ENCODE assay signal across 1 cellular context in the genomic region with DNA sequence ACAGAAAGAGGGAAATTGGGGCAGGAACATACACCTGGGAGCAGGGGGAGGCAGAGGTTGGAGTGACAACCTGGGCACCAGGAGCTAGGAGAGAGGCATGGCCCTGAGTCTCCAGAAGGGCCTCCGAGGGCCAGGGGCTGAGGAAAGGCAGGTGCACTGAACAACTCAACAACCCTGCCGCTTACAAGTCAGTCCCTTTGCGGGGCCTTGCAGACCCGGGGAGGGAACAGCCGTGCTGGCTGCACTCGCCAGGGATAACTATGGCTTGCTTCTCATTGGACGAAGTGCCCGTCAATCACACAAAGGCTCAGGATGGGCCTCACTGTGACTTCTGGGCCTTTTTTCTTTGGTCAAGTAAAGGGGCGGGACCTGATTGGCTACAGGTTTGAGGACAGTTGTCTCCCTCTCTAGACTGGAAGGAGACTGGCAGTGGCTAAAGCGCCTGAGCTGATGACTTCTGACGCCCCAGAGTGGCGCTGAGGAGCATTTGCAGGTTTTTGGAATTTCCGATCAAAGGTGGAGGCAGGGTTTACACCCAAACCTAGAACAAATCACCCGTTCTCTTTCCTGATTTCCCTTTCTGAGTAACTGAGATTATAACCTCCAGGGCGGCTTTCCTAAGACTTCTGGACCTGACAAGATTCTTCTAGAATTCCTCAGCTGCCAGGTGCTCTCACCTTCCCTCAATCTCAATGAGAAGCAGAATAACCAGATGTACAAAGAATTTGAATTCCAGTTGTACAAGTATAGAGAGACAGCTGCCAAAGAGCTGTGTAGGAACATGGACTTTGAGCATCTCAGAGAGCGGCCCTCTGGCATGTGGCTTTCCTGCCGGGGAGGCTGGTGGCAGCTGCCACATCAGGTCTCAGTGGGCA.
TF ChIP-seq lines count a peak whose summit lies in the region.

No MANE protein-coding gene starts in this region.

TF ChIP-seq in HepG2, 621 proteins besides CTCF, POLR2A, EP300 and RAD21 (continued from another document):
- TF ChIP-seq MYC (CRISPR knock-in tag; IDR thresholded peaks at IDR 0.05; ENCODE audit: borderline replicate concordance) = peak; percentile 34; the same call in 1 of the 2 replicates
- TF ChIP-seq ZNF292 (CRISPR knock-in tag; IDR thresholded peaks at IDR 0.05; ENCODE audit: borderline replicate concordance, low read depth) = peak; percentile 45; the same call in 1 of the 2 replicates
- TF ChIP-seq, protein P1, sequence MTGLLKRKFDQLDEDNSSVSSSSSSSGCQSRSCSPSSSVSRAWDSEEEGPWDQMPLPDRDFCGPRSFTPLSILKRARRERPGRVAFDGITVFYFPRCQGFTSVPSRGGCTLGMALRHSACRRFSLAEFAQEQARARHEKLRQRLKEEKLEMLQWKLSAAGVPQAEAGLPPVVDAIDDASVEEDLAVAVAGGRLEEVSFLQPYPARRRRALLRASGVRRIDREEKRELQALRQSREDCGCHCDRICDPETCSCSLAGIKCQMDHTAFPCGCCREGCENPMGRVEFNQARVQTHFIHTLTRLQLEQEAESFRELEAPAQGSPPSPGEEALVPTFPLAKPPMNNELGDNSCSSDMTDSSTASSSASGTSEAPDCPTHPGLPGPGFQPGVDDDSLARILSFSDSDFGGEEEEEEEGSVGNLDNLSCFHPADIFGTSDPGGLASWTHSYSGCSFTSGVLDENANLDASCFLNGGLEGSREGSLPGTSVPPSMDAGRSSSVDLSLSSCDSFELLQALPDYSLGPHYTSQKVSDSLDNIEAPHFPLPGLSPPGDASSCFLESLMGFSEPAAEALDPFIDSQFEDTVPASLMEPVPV (CRISPR knock-in tag; IDR thresholded peaks at IDR 0.05) = peak; percentile 76; the same call in 1 of the 2 replicates
- peak; percentile 55; the same call in 1 of the 2 replicates for TF ChIP-seq ATF1 (CRISPR knock-in tag; IDR thresholded peaks at IDR 0.05)
- no peak for TF ChIP-seq CENPX (CRISPR knock-in tag; IDR thresholded peaks at IDR 0.05)
- 0 out of 2 replicates have a peak, but pooled peaks have one; percentile 1 for TF ChIP-seq ZNF232 (CRISPR knock-in tag; IDR thresholded peaks at IDR 0.05; ENCODE audit: borderline replicate concordance)
- TF ChIP-seq, protein P2, sequence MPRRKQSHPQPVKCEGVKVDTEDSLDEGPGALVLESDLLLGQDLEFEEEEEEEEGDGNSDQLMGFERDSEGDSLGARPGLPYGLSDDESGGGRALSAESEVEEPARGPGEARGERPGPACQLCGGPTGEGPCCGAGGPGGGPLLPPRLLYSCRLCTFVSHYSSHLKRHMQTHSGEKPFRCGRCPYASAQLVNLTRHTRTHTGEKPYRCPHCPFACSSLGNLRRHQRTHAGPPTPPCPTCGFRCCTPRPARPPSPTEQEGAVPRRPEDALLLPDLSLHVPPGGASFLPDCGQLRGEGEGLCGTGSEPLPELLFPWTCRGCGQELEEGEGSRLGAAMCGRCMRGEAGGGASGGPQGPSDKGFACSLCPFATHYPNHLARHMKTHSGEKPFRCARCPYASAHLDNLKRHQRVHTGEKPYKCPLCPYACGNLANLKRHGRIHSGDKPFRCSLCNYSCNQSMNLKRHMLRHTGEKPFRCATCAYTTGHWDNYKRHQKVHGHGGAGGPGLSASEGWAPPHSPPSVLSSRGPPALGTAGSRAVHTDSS (CRISPR knock-in tag; conservative IDR thresholded peaks at IDR 0.05) = no peak
- no peak; the same call in 1 of the 2 replicates for TF ChIP-seq DR1 (CRISPR knock-in tag; IDR thresholded peaks at IDR 0.05)
- TF ChIP-seq, protein P3, sequence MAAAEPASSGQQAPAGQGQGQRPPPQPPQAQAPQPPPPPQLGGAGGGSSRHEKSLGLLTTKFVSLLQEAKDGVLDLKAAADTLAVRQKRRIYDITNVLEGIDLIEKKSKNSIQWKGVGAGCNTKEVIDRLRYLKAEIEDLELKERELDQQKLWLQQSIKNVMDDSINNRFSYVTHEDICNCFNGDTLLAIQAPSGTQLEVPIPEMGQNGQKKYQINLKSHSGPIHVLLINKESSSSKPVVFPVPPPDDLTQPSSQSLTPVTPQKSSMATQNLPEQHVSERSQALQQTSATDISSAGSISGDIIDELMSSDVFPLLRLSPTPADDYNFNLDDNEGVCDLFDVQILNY (CRISPR knock-in tag; conservative IDR thresholded peaks at IDR 0.05) = no peak
- TF ChIP-seq, protein P4, sequence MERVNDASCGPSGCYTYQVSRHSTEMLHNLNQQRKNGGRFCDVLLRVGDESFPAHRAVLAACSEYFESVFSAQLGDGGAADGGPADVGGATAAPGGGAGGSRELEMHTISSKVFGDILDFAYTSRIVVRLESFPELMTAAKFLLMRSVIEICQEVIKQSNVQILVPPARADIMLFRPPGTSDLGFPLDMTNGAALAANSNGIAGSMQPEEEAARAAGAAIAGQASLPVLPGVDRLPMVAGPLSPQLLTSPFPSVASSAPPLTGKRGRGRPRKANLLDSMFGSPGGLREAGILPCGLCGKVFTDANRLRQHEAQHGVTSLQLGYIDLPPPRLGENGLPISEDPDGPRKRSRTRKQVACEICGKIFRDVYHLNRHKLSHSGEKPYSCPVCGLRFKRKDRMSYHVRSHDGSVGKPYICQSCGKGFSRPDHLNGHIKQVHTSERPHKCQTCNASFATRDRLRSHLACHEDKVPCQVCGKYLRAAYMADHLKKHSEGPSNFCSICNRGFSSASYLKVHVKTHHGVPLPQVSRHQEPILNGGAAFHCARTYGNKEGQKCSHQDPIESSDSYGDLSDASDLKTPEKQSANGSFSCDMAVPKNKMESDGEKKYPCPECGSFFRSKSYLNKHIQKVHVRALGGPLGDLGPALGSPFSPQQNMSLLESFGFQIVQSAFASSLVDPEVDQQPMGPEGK (CRISPR knock-in tag; IDR thresholded peaks at IDR 0.05) = no peak
- TF ChIP-seq ZNF776 (CRISPR knock-in tag; IDR thresholded peaks at IDR 0.05) = no peak
- 0 out of 2 replicates have a peak, but pooled peaks have one; percentile 46 for TF ChIP-seq TARDBP (CRISPR knock-in tag; IDR thresholded peaks at IDR 0.05)
- TF ChIP-seq, protein P5, sequence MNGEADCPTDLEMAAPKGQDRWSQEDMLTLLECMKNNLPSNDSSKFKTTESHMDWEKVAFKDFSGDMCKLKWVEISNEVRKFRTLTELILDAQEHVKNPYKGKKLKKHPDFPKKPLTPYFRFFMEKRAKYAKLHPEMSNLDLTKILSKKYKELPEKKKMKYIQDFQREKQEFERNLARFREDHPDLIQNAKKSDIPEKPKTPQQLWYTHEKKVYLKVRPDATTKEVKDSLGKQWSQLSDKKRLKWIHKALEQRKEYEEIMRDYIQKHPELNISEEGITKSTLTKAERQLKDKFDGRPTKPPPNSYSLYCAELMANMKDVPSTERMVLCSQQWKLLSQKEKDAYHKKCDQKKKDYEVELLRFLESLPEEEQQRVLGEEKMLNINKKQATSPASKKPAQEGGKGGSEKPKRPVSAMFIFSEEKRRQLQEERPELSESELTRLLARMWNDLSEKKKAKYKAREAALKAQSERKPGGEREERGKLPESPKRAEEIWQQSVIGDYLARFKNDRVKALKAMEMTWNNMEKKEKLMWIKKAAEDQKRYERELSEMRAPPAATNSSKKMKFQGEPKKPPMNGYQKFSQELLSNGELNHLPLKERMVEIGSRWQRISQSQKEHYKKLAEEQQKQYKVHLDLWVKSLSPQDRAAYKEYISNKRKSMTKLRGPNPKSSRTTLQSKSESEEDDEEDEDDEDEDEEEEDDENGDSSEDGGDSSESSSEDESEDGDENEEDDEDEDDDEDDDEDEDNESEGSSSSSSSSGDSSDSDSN (CRISPR knock-in tag; IDR thresholded peaks at IDR 0.05) = peak; percentile 57
- no peak for TF ChIP-seq HHEX (CRISPR knock-in tag; IDR thresholded peaks at IDR 0.05)
- TF ChIP-seq, protein P6, sequence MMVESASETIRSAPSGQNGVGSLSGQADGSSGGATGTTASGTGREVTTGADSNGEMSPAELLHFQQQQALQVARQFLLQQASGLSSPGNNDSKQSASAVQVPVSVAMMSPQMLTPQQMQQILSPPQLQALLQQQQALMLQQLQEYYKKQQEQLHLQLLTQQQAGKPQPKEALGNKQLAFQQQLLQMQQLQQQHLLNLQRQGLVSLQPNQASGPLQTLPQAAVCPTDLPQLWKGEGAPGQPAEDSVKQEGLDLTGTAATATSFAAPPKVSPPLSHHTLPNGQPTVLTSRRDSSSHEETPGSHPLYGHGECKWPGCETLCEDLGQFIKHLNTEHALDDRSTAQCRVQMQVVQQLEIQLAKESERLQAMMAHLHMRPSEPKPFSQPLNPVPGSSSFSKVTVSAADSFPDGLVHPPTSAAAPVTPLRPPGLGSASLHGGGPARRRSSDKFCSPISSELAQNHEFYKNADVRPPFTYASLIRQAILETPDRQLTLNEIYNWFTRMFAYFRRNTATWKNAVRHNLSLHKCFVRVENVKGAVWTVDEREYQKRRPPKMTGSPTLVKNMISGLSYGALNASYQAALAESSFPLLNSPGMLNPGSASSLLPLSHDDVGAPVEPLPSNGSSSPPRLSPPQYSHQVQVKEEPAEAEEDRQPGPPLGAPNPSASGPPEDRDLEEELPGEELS (CRISPR knock-in tag; IDR thresholded peaks at IDR 0.05) = no peak
- TF ChIP-seq, protein P7, sequence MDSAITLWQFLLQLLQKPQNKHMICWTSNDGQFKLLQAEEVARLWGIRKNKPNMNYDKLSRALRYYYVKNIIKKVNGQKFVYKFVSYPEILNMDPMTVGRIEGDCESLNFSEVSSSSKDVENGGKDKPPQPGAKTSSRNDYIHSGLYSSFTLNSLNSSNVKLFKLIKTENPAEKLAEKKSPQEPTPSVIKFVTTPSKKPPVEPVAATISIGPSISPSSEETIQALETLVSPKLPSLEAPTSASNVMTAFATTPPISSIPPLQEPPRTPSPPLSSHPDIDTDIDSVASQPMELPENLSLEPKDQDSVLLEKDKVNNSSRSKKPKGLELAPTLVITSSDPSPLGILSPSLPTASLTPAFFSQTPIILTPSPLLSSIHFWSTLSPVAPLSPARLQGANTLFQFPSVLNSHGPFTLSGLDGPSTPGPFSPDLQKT (CRISPR knock-in tag; IDR thresholded peaks at IDR 0.05; ENCODE audit: borderline replicate concordance) = no peak
- TF ChIP-seq, protein P8, sequence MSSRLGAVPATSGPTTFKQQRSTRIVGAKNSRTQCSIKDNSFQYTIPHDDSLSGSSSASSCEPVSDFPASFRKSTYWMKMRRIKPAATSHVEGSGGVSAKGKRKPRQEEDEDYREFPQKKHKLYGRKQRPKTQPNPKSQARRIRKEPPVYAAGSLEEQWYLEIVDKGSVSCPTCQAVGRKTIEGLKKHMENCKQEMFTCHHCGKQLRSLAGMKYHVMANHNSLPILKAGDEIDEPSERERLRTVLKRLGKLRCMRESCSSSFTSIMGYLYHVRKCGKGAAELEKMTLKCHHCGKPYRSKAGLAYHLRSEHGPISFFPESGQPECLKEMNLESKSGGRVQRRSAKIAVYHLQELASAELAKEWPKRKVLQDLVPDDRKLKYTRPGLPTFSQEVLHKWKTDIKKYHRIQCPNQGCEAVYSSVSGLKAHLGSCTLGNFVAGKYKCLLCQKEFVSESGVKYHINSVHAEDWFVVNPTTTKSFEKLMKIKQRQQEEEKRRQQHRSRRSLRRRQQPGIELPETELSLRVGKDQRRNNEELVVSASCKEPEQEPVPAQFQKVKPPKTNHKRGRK (CRISPR knock-in tag; IDR thresholded peaks at IDR 0.05) = no peak
- no peak for TF ChIP-seq NFE2L1 (CRISPR knock-in tag; IDR thresholded peaks at IDR 0.05; ENCODE audit: borderline replicate concordance)
- TF ChIP-seq ZNF354B (CRISPR knock-in tag; IDR thresholded peaks at IDR 0.05) = 0 out of 2 replicates have a peak, but pooled peaks have one; percentile 59
- TF ChIP-seq ZNF562 (CRISPR knock-in tag; IDR thresholded peaks at IDR 0.05; ENCODE audit: borderline replicate concordance) = no peak
- TF ChIP-seq, protein P9, sequence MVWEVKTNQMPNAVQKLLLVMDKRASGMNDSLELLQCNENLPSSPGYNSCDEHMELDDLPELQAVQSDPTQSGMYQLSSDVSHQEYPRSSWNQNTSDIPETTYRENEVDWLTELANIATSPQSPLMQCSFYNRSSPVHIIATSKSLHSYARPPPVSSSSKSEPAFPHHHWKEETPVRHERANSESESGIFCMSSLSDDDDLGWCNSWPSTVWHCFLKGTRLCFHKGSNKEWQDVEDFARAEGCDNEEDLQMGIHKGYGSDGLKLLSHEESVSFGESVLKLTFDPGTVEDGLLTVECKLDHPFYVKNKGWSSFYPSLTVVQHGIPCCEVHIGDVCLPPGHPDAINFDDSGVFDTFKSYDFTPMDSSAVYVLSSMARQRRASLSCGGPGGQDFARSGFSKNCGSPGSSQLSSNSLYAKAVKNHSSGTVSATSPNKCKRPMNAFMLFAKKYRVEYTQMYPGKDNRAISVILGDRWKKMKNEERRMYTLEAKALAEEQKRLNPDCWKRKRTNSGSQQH (CRISPR knock-in tag; IDR thresholded peaks at IDR 0.05; ENCODE audit: low read depth) = peak; percentile 28
- no peak for TF ChIP-seq ZNF850 (CRISPR knock-in tag; conservative IDR thresholded peaks at IDR 0.05)
